Comparison of ENCODE assay signal across 1 cellular context in the genomic region with DNA sequence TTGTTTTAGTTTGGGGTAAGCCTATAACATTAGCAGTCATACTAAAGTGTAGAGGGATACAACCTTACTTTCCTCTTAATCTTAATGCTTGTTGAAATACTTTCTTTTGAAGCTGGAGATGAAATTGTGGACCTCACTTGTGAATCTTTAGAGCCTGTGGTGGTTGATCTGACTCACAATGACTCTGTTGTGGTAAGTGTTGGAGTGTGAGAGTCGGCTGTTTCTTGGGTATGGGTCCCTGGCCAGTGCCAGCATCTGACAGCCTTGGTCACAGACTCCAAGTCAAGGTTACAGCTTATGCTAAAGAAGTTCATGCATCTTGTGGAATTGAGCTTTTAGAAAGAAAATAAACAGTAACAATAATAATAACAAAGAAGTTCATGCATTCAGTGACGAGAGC.
TF ChIP-seq lines count a peak whose summit lies in the region.

No MANE protein-coding gene starts in this region.

TF ChIP-seq in IMR-90, 13 proteins besides CTCF, POLR2A, EP300 and RAD21:
- TF ChIP-seq RCOR1 (IDR thresholded peaks at IDR 0.05; ENCODE audit: insufficient replicate concordance, low read length) (no peak), MAZ (IDR thresholded peaks at IDR 0.05; ENCODE audit: borderline replicate concordance, low read depth, low read length) (no peak), SMC3 (IDR thresholded peaks at IDR 0.05; ENCODE audit: low read depth, low read length) (no peak), MAFK (IDR thresholded peaks at IDR 0.05; ENCODE audit: low read depth, low read length) (no peak), FOS (IDR thresholded peaks at IDR 0.05; ENCODE audit: low read depth, low read length) (no peak), RFX5 (IDR thresholded peaks at IDR 0.05; ENCODE audit: low read depth, low read length) (no peak), CHD1 (IDR thresholded peaks at IDR 0.05; ENCODE audit: low read depth, low read length) (no peak), NFE2L2 (IDR thresholded peaks at IDR 0.05; ENCODE audit: low read depth, low read length) (no peak), BHLHE40 (IDR thresholded peaks at IDR 0.05; ENCODE audit: low read depth, low read length) (no peak), CEBPB (IDR thresholded peaks at IDR 0.05; ENCODE audit: low read depth, low read length) (no peak)
TF ChIP-seq in IMR-90: peak in this region for 0.
